8 cellular contexts compared by ENCODE assay signal in genomic region chr11:59144579-59145345, GRCh38. TPM values are rescaled to one million over a fixed set of nuclear protein-coding genes. Genes with fewer than 3 reads are reported as not detected.
A peak's percentile ranks its signal among the peaks of the same experiment; 100 is the strongest.
DNase-seq lines count a peak whose midpoint lies in the region; ATAC-seq and TF ChIP-seq lines count a peak whose summit lies in the region.

No MANE protein-coding gene starts in this region.

- peak overlapping the region; percentile 99 for H3K4me2 ChIP-seq in osteoblast (ENCODE audit: insufficient read depth, low read length)

- no peaks in the 10 kb centered on the region for H3K9me3 Mint-ChIP-seq in activated naive CD4-positive, alpha-beta T cell treated with anti-CD3 and anti-CD28 coated beads, Interleukin-2, amount 10 ng/mL, durations not matched to agents 7 days and 5 days

- H4K20me1 ChIP-seq in osteoblast (ENCODE audit: insufficient read depth, low read length) = no peaks in the 10 kb centered on the region

- H2AFZ ChIP-seq in osteoblast (ENCODE audit: low read length) = peak overlapping the region; percentile 63

- H3K27me3 Mint-ChIP-seq in activated naive CD4-positive, alpha-beta T cell treated with anti-CD3 and anti-CD28 coated beads, Interleukin-2, amount 10 ng/mL, durations not matched to agents 7 days and 5 days = no peaks in the 10 kb centered on the region

- peaks cover 21% of the 10 kb centered on the region for H3K79me2 ChIP-seq in osteoblast (ENCODE audit: insufficient read depth, low read length)

- H3K27ac ChIP-seq in KOPT-K1 (ENCODE audit: low read depth, low read length, poor library complexity, severe bottlenecking) = peak overlapping the region; percentile 97
- H3K27ac ChIP-seq in osteoblast (ENCODE audit: low read depth, low read length) = peak overlapping the region; percentile 85
- H3K27ac ChIP-seq in thymus (ENCODE audit: low read depth) = peak overlapping the region; percentile 89

- TF ChIP-seq CTCF in osteoblast (IDR thresholded peaks at IDR 0.05; ENCODE audit: extremely low read depth, low read depth, low read length) = no peak

- H3K27ac Mint-ChIP-seq in activated naive CD4-positive, alpha-beta T cell treated with anti-CD3 and anti-CD28 coated beads, Interleukin-2, amount 10 ng/mL, durations not matched to agents 7 days and 5 days = peak overlapping the region; percentile 97

- peak overlapping the region; percentile 90 for H3K4me3 Mint-ChIP-seq in activated naive CD4-positive, alpha-beta T cell treated with anti-CD3 and anti-CD28 coated beads, Interleukin-2, amount 10 ng/mL, durations not matched to agents 7 days and 5 days

- H3K4me1 ChIP-seq in osteoblast (ENCODE audit: insufficient read depth, low read length) = peaks cover 33% of the 10 kb centered on the region
- H3K4me1 ChIP-seq in thymus (ENCODE audit: control insufficient read depth, insufficient read depth, low read length) = peaks cover 15% of the 10 kb centered on the region

- peak overlapping the region; percentile 98 for H3K4me3 ChIP-seq in osteoblast (ENCODE audit: insufficient read depth, low read length)
- H3K4me3 ChIP-seq in thymus (ENCODE audit: low read length) = peak overlapping the region; percentile 59

- DNase-seq in Daoy (ENCODE audit: low read depth) (peak; percentile 89), SIG-M5 (lab: John Stamatoyannopoulos, UW) (peak; percentile 56), glomerular visceral epithelial cell (ENCODE audit: extremely low spot score) (peak; percentile 87), osteoblast (ENCODE audit: insufficient read length, low spot score, missing footprints) (peak; percentile 94)
- peak; percentile 88 for DNase-seq in activated naive CD4-positive, alpha-beta T cell treated with anti-CD3 and anti-CD28 coated beads, Interleukin-2, amount 10 ng/mL, durations not matched to agents 7 days and 5 days

- peaks cover 82% of the 10 kb centered on the region for H3K4me1 Mint-ChIP-seq in activated naive CD4-positive, alpha-beta T cell treated with anti-CD3 and anti-CD28 coated beads, Interleukin-2, amount 10 ng/mL, durations not matched to agents 7 days and 5 days

- CTCF ChIA-PET in activated naive CD4-positive, alpha-beta T cell treated with anti-CD3 and anti-CD28 coated beads, Interleukin-2, amount 10 ng/mL, durations not matched to agents 7 days and 5 days (lab: Charles Lee) = interaction anchor here (1.0 to 9.6 kb wide), 7 partner anchors 9 to 86 kb away, joined by 3 to 113 read pairs (median 4); no protein-coding TSS in a partner anchor

- peaks cover 38% of the 10 kb centered on the region for H3K36me3 ChIP-seq in KOPT-K1 (ENCODE audit: insufficient read depth, low read length)
- H3K36me3 ChIP-seq in osteoblast (ENCODE audit: insufficient read depth, low read length) = peaks cover 6% of the 10 kb centered on the region
- no peaks in the 10 kb centered on the region for H3K36me3 ChIP-seq in thymus (ENCODE audit: control insufficient read depth, insufficient read depth)

- WGBS in thymus = under 1% methylated on average over 39 of the region's 39 CpGs

- peak; percentile 50 for ATAC-seq in GM21737 (IDR thresholded peaks at IDR 0.05; ENCODE audit: unreplicated experiment)

- H3K27me3 ChIP-seq in osteoblast (ENCODE audit: insufficient read depth, low read length) = no peaks in the 10 kb centered on the region
- no peaks in the 10 kb centered on the region for H3K27me3 ChIP-seq in thymus (ENCODE audit: control insufficient read depth, insufficient read depth)

- peaks cover 43% of the 10 kb centered on the region for H3K36me3 Mint-ChIP-seq in activated naive CD4-positive, alpha-beta T cell treated with anti-CD3 and anti-CD28 coated beads, Interleukin-2, amount 10 ng/mL, durations not matched to agents 7 days and 5 days

- H3K9me3 ChIP-seq in KOPT-K1 (ENCODE audit: insufficient read depth, low read length, poor library complexity, severe bottlenecking) = no peaks in the 10 kb centered on the region
- no peaks in the 10 kb centered on the region for H3K9me3 ChIP-seq in osteoblast (ENCODE audit: low read depth, low read length)
- no peaks in the 10 kb centered on the region for H3K9me3 ChIP-seq in thymus (ENCODE audit: control insufficient read depth)

RNA-seq across cellular contexts. Expression of gene FAM111A, which starts 2.1 kb away (rescaled TPM):
- 62.6 and 66.0 TPM in 2 replicates for total RNA-seq in Daoy (2014; rRNA removed; shearing (Covaris generic))
- total RNA-seq in osteoblast = 40.5 and 48.6 TPM in 2 replicates
- polyA plus RNA-seq in thymus = 82.5 TPM

RNA-seq across cellular contexts. Expression of gene DTX4, which starts 27.2 kb away (rescaled TPM):
- not detected in 2 replicates for total RNA-seq in Daoy (2014; rRNA removed; shearing (Covaris generic))
- total RNA-seq in osteoblast = under 0.01 and 0.29 TPM in 2 replicates
- 2.0 TPM for polyA plus RNA-seq in thymus

RNA-seq across cellular contexts. Expression of gene FAM111B, which starts 37.7 kb away (rescaled TPM):
- 24.1 and 32.3 TPM in 2 replicates for total RNA-seq in Daoy (2014; rRNA removed; shearing (Covaris generic))
- total RNA-seq in osteoblast = 0.72 and 1.8 TPM in 2 replicates
- polyA plus RNA-seq in thymus = 0.80 TPM

RNA-seq across cellular contexts. Expression of gene GLYATL1B, which starts 58.7 kb away (rescaled TPM):
- not detected in 2 replicates for total RNA-seq in Daoy (2014; rRNA removed; shearing (Covaris generic))
- not detected in 2 replicates for total RNA-seq in osteoblast
- not detected for polyA plus RNA-seq in thymus

Comparison
In these comparisons a context has a peak if more than half of its experiments do, and no peak if none do; other contexts are left out.
1. Peak in every context shown above with its lines: DNase-seq, ATAC-seq, H3K4me3 ChIP-seq and H3K27ac ChIP-seq.